Comparison of ENCODE assay signal across 27 cellular contexts in the genomic region with DNA sequence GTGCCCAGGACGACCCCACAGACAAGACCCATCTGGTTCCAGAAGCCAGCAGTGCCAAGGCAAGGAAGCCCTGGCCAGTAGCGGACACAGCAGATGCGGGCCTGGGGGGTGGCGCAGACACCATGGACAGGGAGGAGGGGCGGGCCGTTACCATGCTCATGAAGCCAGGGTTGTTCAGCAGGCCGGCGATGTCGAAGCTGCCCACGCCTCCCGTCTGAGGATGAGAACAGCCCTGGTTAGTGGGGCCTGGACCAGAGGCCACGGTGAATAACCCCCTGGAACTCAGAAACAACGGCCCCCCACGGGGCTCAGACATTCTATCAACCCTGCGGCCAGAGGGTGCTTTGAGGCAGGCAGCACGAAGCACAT.
"Had no signal": no experiment of that assay in that cellular context is flagged by ENCODE, and none has a peak within 500 bp of the region (broad histone marks: within the 10 kb centered on the region; RNA-seq: fewer than 3 reads in every experiment).

No MANE protein-coding gene starts in this region.

- ATAC-seq: left colon; left lung; natural killer cell; sciatic nerve; stimulated activated naive B cell treated with anti-CD40 and anti-IgM and Interleukin-4, amounts not matched to agents 10 μg/mL and 1 μg/mL and 100 μg/mL, for 72 hours had no signal

- H3K4me1 ChIP-seq: left lung, neural progenitor cell, right atrium auricular region, testis, thyroid gland, transverse colon, vagina had no signal

- H2AFZ ChIP-seq: neural progenitor cell had no signal

- H3K4me3 ChIP-seq: left lung, lung, neural progenitor cell, ovary, right atrium auricular region, skin epidermis, testis, thyroid gland, transverse colon, upper lobe of left lung, vagina had no signal

- H3K9me3 ChIP-seq: left lung, neutrophil, ovary, right atrium auricular region, testis, thyroid gland, transverse colon, upper lobe of left lung, vagina had no signal

- DNase-seq: hippocampal formation; kidney glomerular epithelial cell; left colon; left lung; mesendoderm; naive B cell; natural killer cell; nephron progenitor cell; occipital lobe; ovary; stimulated activated CD4-positive, alpha-beta T cell treated with anti-CD3 and anti-CD28 coated beads, Interleukin-12 subunit alpha, Interleukin-12 subunit beta, amount 100 ng/mL, for 4 hours; stimulated activated CD4-positive, alpha-beta T cell treated with anti-CD3 and anti-CD28 coated beads, Interleukin-15, amount 100 ng/mL, for 24 hours; stimulated activated CD4-positive, alpha-beta T cell treated with anti-CD3 and anti-CD28 coated beads, Interleukin-2, amount 100 ng/mL, for 24 hours; stimulated activated CD4-positive, alpha-beta T cell treated with anti-CD3 and anti-CD28 coated beads, Interleukin-4, amount 100 ng/mL, for 1 hour; stimulated activated naive B cell treated with anti-CD40 and anti-IgM and Interleukin-4, amounts not matched to agents 10 μg/mL and 1 μg/mL and 100 μg/mL, for 72 hours; testis; thyroid gland; transverse colon had no signal

- H3K4me2 ChIP-seq: neural progenitor cell had no signal

- H3K27me3 ChIP-seq: left lung, neural progenitor cell, neutrophil, ovary, right atrium auricular region, testis, thyroid gland, transverse colon, upper lobe of left lung, vagina had no signal

- H3K27ac ChIP-seq: left lung, neural progenitor cell, neutrophil, ovary, right atrium auricular region, skin epidermis, testis, thyroid gland, transverse colon, upper lobe of left lung, vagina had no signal

- H3K36me3 ChIP-seq: neural progenitor cell, ovary had no signal

- FAIRE-seq: keratinocyte had no signal

- H3K9ac ChIP-seq: neural progenitor cell had no signal
